In genomic region chr17:43670645-43671074, GRCh38 we compare ENCODE assay signal across 1 cellular context.
TF ChIP-seq lines count a peak whose summit lies in the region.

No MANE protein-coding gene starts in this region.

TF ChIP-seq in IMR-90, 13 proteins besides CTCF, POLR2A, EP300 and RAD21 (continued from another document):
- TF ChIP-seq CEBPB (IDR thresholded peaks at IDR 0.05; ENCODE audit: low read depth, low read length) (no peak), RCOR1 (IDR thresholded peaks at IDR 0.05; ENCODE audit: insufficient replicate concordance, low read length) (no peak), RFX5 (IDR thresholded peaks at IDR 0.05; ENCODE audit: low read depth, low read length) (no peak)
TF ChIP-seq in IMR-90: peak in this region for 0.
